In the genomic region with DNA sequence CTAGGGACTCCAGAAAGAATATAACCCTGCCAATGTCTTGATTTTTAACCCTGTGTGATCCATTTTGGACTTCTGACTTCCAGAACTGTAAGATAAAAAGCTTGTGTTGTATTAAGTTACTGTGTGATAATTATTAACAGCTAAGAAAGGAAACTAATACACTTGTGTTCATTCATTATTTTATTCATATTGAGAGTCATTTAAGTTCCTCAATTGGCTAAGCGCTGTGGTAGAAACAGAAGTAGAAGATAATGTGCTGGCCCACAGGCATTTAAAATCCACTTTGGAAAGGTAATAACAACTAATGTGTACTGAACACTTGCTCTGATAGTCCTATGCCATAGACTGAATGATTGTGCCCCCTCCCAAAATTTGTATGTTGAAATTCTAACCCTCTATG, we compare ENCODE assay signal across 34 cellular contexts.
"Had no signal": no experiment of that assay in that cellular context is flagged by ENCODE, and none has a peak within 500 bp of the region (broad histone marks: within the 10 kb centered on the region; RNA-seq: fewer than 3 reads in every experiment).

No MANE protein-coding gene starts in this region.

- H3K4me1 Mint-ChIP-seq: activated B cell treated with CpG ODN at 0.5 μM for 24 hours; activated CD4-positive, alpha-beta T cell treated with anti-CD3 and anti-CD28 coated beads, Interleukin-2, amount 10 ng/mL, durations not matched to agents 24 days and 14 days; activated naive CD8-positive, alpha-beta T cell treated with anti-CD3 and anti-CD28 coated beads for 36 hours; activated T-helper 17 cell treated with anti-CD3 and anti-CD28 coated beads, Interleukin-2, amount 50 U/mL, for 72 hours; brain; central memory CD8-positive, alpha-beta T cell; T-helper 17 cell had no signal

- H3K27ac ChIP-seq: adrenal gland, ascending aorta, cardiac muscle cell, colonic mucosa, VCaP had no signal

- DNase-seq: activated B cell treated with CpG ODN at 0.5 μM for 24 hours; activated CD4-positive, alpha-beta memory T cell treated with anti-CD3 and anti-CD28 coated beads for 36 hours; activated CD4-positive, alpha-beta T cell treated with anti-CD3 and anti-CD28 coated beads for 4 hours; activated CD4-positive, alpha-beta T cell treated with anti-CD3 and anti-CD28 coated beads, Interleukin-2, amount 10 ng/mL, durations not matched to agents 24 days and 14 days; activated CD4-positive, alpha-beta T cell treated with anti-CD3 and anti-CD28 coated beads, Interleukin-2, amount 50 U/mL, for 1 hour; activated CD4-positive, alpha-beta T cell treated with anti-CD3 and anti-CD28 coated beads, Interleukin-2, amount 50 U/mL, for 4 hours; activated CD4-positive, CD25-positive, alpha-beta regulatory T cell treated with anti-CD3 and anti-CD28 coated beads, Interleukin-2, amount 50 U/mL, for 72 hours; activated CD8-positive, alpha-beta memory T cell treated with anti-CD3 and anti-CD28 coated beads, Interleukin-2, amount 50 U/mL, for 4 hours; activated CD8-positive, alpha-beta T cell treated with anti-CD3 and anti-CD28 coated beads for 36 hours; activated effector memory CD4-positive, alpha-beta T cell treated with anti-CD3 and anti-CD28 coated beads, Interleukin-2, amount 50 U/mL, for 16 hours; activated gamma-delta T cell treated with Interleukin-2 at 50 U/mL for 16 hours; activated naive CD4-positive, alpha-beta T cell; activated naive CD4-positive, alpha-beta T cell treated with anti-CD3 and anti-CD28 coated beads for 36 hours; activated naive CD4-positive, alpha-beta T cell treated with anti-CD3 and anti-CD28 coated beads, Interleukin-2, amount 50 U/mL, for 16 hours; activated naive CD8-positive, alpha-beta T cell treated with anti-CD3 and anti-CD28 coated beads for 36 hours; activated T-cell treated with anti-CD3 and anti-CD28 coated beads for 4 hours; activated T-cell treated with anti-CD3 and anti-CD28 coated beads, Interleukin-2, amount 50 U/mL, for 1 hour; activated T-cell treated with anti-CD3 and anti-CD28 coated beads, Interleukin-2, amount 50 U/mL, for 4 hours; activated T-cell treated with anti-CD3 and anti-CD28 coated beads, Interleukin-2, amount 50 U/mL, for 72 hours; adrenal gland; amniotic stem cell; caudate nucleus; cerebellar nuclear complex; colonic mucosa; T-helper 17 cell; T-helper 9 cell had no signal

- H3K4me3 Mint-ChIP-seq: activated B cell treated with CpG ODN at 0.5 μM for 24 hours; activated CD4-positive, alpha-beta memory T cell treated with anti-CD3 and anti-CD28 coated beads for 36 hours; activated CD4-positive, alpha-beta T cell treated with anti-CD3 and anti-CD28 coated beads, Interleukin-2, amount 10 ng/mL, durations not matched to agents 24 days and 14 days; activated CD8-positive, alpha-beta T cell treated with anti-CD3 and anti-CD28 coated beads for 36 hours; activated naive CD4-positive, alpha-beta T cell treated with anti-CD3 and anti-CD28 coated beads for 36 hours; activated naive CD8-positive, alpha-beta T cell treated with anti-CD3 and anti-CD28 coated beads for 36 hours; activated T-cell treated with anti-CD3 and anti-CD28 coated beads, Interleukin-2, amount 50 U/mL, for 4 hours; activated T-cell treated with anti-CD3 and anti-CD28 coated beads, Interleukin-2, amount 50 U/mL, for 72 hours; activated T-helper 1 cell treated with anti-CD3 and anti-CD28 coated beads, Interleukin-12 subunit alpha, Interleukin-12 subunit beta, Interleukin-2, Interleukin-4 antibody, amounts not matched to agents 30 ng/mL and 10 ng/mL and 1 ng/mL, durations not matched to agents 14 hours and 24 hours and 36 hours; activated T-helper 17 cell treated with anti-CD3 and anti-CD28 coated beads, Interleukin-2, amount 50 U/mL, for 72 hours; brain; central memory CD8-positive, alpha-beta T cell; T-helper 17 cell had no signal

- H3K27ac Mint-ChIP-seq: activated B cell treated with CpG ODN at 0.5 μM for 24 hours; activated CD4-positive, alpha-beta memory T cell treated with anti-CD3 and anti-CD28 coated beads for 36 hours; activated CD4-positive, alpha-beta T cell treated with anti-CD3 and anti-CD28 coated beads, Interleukin-2, amount 10 ng/mL, durations not matched to agents 24 days and 14 days; activated CD8-positive, alpha-beta T cell treated with anti-CD3 and anti-CD28 coated beads for 36 hours; activated naive CD4-positive, alpha-beta T cell treated with anti-CD3 and anti-CD28 coated beads for 36 hours; activated naive CD4-positive, alpha-beta T cell treated with anti-CD3 and anti-CD28 coated beads, Interleukin-2, amount 50 U/mL, for 72 hours; activated naive CD8-positive, alpha-beta T cell treated with anti-CD3 and anti-CD28 coated beads for 36 hours; activated T-cell treated with anti-CD3 and anti-CD28 coated beads, Interleukin-2, amount 50 U/mL, for 72 hours; activated T-helper 1 cell treated with anti-CD3 and anti-CD28 coated beads, Interleukin-12 subunit alpha, Interleukin-12 subunit beta, Interleukin-2, Interleukin-4 antibody, amounts not matched to agents 30 ng/mL and 10 ng/mL and 1 ng/mL, durations not matched to agents 14 hours and 24 hours and 36 hours; activated T-helper 17 cell treated with anti-CD3 and anti-CD28 coated beads, Interleukin-2, amount 50 U/mL, for 72 hours; brain; T-helper 17 cell had no signal

- H3K36me3 ChIP-seq: adrenal gland, ascending aorta, cardiac muscle cell, colonic mucosa had no signal

- H3K36me3 Mint-ChIP-seq: activated CD4-positive, alpha-beta memory T cell treated with anti-CD3 and anti-CD28 coated beads for 36 hours; activated naive CD4-positive, alpha-beta T cell treated with anti-CD3 and anti-CD28 coated beads, Interleukin-2, amount 50 U/mL, for 72 hours; activated naive CD8-positive, alpha-beta T cell treated with anti-CD3 and anti-CD28 coated beads for 36 hours; brain had no signal

- H3K9me3 ChIP-seq: adrenal gland, ascending aorta, colonic mucosa had no signal

- H3K27me3 ChIP-seq: adrenal gland, ascending aorta, cardiac muscle cell, colonic mucosa had no signal

- H3K9me3 Mint-ChIP-seq: activated CD8-positive, alpha-beta T cell treated with anti-CD3 and anti-CD28 coated beads for 36 hours; activated T-cell treated with anti-CD3 and anti-CD28 coated beads, Interleukin-2, amount 50 U/mL, for 4 hours; activated T-helper 1 cell treated with anti-CD3 and anti-CD28 coated beads, Interleukin-12 subunit alpha, Interleukin-12 subunit beta, Interleukin-2, Interleukin-4 antibody, amounts not matched to agents 30 ng/mL and 10 ng/mL and 1 ng/mL, durations not matched to agents 14 hours and 24 hours and 36 hours; brain; central memory CD8-positive, alpha-beta T cell had no signal

- H3K4me1 ChIP-seq: adrenal gland, ascending aorta, colonic mucosa had no signal

- H3K27me3 Mint-ChIP-seq: activated B cell treated with CpG ODN at 0.5 μM for 24 hours; activated CD4-positive, alpha-beta T cell treated with anti-CD3 and anti-CD28 coated beads, Interleukin-2, amount 10 ng/mL, durations not matched to agents 24 days and 14 days; activated CD8-positive, alpha-beta T cell treated with anti-CD3 and anti-CD28 coated beads for 36 hours; activated naive CD8-positive, alpha-beta T cell treated with anti-CD3 and anti-CD28 coated beads for 36 hours; activated T-helper 17 cell treated with anti-CD3 and anti-CD28 coated beads, Interleukin-2, amount 50 U/mL, for 72 hours; brain; central memory CD8-positive, alpha-beta T cell; T-helper 17 cell had no signal

- ATAC-seq: activated CD8-positive, alpha-beta T cell treated with anti-CD3 and anti-CD28 coated beads for 36 hours; activated naive CD4-positive, alpha-beta T cell treated with anti-CD3 and anti-CD28 coated beads, Interleukin-2, amount 50 U/mL, for 72 hours; activated T-cell treated with anti-CD3 and anti-CD28 coated beads, Interleukin-2, amount 50 U/mL, for 4 hours; activated T-cell treated with anti-CD3 and anti-CD28 coated beads, Interleukin-2, amount 50 U/mL, for 72 hours; activated T-helper 17 cell treated with anti-CD3 and anti-CD28 coated beads, Interleukin-2, amount 50 U/mL, for 72 hours; T-helper 17 cell had no signal

- H3K4me3 ChIP-seq: adrenal gland, ascending aorta, cardiac muscle cell, colonic mucosa had no signal
